ENCODE assay signal across 1 cellular context in the genomic region with DNA sequence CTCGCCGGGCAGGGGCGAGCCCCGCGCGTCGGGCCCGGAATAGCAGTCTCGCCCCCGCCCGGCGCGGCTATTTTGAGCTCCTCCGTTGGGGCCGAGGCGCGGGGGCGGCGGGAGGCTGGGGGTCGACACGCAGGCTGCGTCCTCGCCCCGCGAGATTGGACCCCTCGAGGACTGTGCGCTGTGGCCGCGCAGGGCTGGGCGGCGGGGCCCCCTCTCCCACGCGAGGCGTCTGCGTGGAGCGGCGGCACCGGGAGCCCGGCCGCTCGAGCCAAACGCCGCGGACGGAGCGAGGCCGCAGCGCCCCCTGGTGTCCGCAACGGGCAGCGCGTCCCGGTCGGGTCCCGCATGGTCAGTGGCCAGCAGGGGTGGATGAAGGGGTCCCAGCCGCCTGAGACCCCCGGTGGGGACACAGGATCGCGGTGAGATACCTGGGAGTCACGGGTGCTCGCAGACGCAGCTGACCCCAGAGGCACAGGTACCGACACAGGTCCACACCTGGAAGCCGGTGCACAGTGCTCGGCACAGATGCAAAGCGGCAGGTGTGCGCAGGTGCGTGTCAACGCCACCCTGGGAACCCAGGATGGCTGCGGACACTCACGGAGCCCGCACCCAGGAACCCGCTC.
A peak's percentile ranks its signal among the peaks of the same experiment; 100 is the strongest.
TF ChIP-seq lines count a peak whose summit lies in the region.

No MANE protein-coding gene starts in this region.

TF ChIP-seq in HepG2, 621 proteins besides CTCF, POLR2A, EP300 and RAD21 (continued from another document and continues in another):
- no peak for TF ChIP-seq ZNF142 (CRISPR knock-in tag; IDR thresholded peaks at IDR 0.05)
- TF ChIP-seq SMAD3 (CRISPR knock-in tag; IDR thresholded peaks at IDR 0.05) = no peak
- no peak for TF ChIP-seq CSRNP1 (CRISPR knock-in tag; IDR thresholded peaks at IDR 0.05)
- no peak for TF ChIP-seq PAWR (CRISPR knock-in tag; IDR thresholded peaks at IDR 0.05; ENCODE audit: borderline replicate concordance)
- TF ChIP-seq CEBPG (CRISPR knock-in tag; IDR thresholded peaks at IDR 0.05) = no peak
- TF ChIP-seq ZNF510 (CRISPR knock-in tag; IDR thresholded peaks at IDR 0.05; ENCODE audit: low read depth) = no peak
- no peak for TF ChIP-seq MXD4 (CRISPR knock-in tag; IDR thresholded peaks at IDR 0.05)
- TF ChIP-seq MED13 (CRISPR knock-in tag; IDR thresholded peaks at IDR 0.05) = no peak
- no peak for TF ChIP-seq HHEX (CRISPR knock-in tag; IDR thresholded peaks at IDR 0.05)
- no peak for TF ChIP-seq ATF4 (CRISPR knock-in tag; IDR thresholded peaks at IDR 0.05)
- TF ChIP-seq ZNF160 (CRISPR knock-in tag; IDR thresholded peaks at IDR 0.05) = no peak
- TF ChIP-seq ZSCAN20 (CRISPR knock-in tag; IDR thresholded peaks at IDR 0.05; ENCODE audit: borderline replicate concordance) = no peak
- no peak; the same call in 1 of the 2 replicates for TF ChIP-seq PRDM15 (CRISPR knock-in tag; IDR thresholded peaks at IDR 0.05)
- no peak for TF ChIP-seq PLRG1 (conservative IDR thresholded peaks at IDR 0.05)
- TF ChIP-seq TRIM22 (IDR thresholded peaks at IDR 0.05) = no peak
- TF ChIP-seq, protein P1, sequence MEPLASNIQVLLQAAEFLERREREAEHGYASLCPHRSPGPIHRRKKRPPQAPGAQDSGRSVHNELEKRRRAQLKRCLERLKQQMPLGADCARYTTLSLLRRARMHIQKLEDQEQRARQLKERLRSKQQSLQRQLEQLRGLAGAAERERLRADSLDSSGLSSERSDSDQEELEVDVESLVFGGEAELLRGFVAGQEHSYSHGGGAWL (CRISPR knock-in tag; IDR thresholded peaks at IDR 0.05) = no peak
- TF ChIP-seq NCOR1 (IDR thresholded peaks at IDR 0.05; ENCODE audit: borderline replicate concordance, low read length) = no peak
- peak; percentile 37; the same call in 1 of the 2 replicates for TF ChIP-seq ZNF331 (CRISPR knock-in tag; IDR thresholded peaks at IDR 0.05)
- 0 out of 2 replicates have a peak, but pooled peaks have one; percentile 36 for TF ChIP-seq ZNF333 (CRISPR knock-in tag; IDR thresholded peaks at IDR 0.05; ENCODE audit: borderline replicate concordance)
- TF ChIP-seq PAX8 (CRISPR knock-in tag; IDR thresholded peaks at IDR 0.05; ENCODE audit: borderline replicate concordance) = no peak
- TF ChIP-seq POLR2AphosphoS5 (IDR thresholded peaks at IDR 0.05; ENCODE audit: low read depth, low read length) = no peak
- peak; percentile 26; the same call in 1 of the 2 replicates for TF ChIP-seq KDM2A (CRISPR knock-in tag; IDR thresholded peaks at IDR 0.05; ENCODE audit: borderline replicate concordance, low read depth)
- TF ChIP-seq, protein P2, sequence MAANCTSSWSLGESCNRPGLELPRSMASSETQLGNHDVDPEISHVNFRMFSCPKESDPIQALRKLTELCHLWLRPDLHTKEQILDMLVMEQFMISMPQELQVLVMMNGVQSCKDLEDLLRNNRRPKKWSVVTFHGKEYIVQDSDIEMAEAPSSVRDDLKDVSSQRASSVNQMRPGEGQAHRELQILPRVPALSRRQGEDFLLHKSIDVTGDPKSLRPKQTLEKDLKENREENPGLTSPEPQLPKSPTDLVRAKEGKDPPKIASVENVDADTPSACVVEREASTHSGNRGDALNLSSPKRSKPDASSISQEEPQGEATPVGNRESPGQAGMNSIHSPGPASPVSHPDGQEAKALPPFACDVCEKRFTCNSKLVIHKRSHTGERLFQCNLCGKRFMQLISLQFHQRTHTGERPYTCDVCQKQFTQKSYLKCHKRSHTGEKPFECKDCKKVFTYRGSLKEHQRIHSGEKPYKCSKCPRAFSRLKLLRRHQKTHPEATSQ (CRISPR knock-in tag; IDR thresholded peaks at IDR 0.05; ENCODE audit: borderline replicate concordance) = no peak
- no peak for TF ChIP-seq KAT8 (CRISPR knock-in tag; IDR thresholded peaks at IDR 0.05)
- TF ChIP-seq, protein P3, sequence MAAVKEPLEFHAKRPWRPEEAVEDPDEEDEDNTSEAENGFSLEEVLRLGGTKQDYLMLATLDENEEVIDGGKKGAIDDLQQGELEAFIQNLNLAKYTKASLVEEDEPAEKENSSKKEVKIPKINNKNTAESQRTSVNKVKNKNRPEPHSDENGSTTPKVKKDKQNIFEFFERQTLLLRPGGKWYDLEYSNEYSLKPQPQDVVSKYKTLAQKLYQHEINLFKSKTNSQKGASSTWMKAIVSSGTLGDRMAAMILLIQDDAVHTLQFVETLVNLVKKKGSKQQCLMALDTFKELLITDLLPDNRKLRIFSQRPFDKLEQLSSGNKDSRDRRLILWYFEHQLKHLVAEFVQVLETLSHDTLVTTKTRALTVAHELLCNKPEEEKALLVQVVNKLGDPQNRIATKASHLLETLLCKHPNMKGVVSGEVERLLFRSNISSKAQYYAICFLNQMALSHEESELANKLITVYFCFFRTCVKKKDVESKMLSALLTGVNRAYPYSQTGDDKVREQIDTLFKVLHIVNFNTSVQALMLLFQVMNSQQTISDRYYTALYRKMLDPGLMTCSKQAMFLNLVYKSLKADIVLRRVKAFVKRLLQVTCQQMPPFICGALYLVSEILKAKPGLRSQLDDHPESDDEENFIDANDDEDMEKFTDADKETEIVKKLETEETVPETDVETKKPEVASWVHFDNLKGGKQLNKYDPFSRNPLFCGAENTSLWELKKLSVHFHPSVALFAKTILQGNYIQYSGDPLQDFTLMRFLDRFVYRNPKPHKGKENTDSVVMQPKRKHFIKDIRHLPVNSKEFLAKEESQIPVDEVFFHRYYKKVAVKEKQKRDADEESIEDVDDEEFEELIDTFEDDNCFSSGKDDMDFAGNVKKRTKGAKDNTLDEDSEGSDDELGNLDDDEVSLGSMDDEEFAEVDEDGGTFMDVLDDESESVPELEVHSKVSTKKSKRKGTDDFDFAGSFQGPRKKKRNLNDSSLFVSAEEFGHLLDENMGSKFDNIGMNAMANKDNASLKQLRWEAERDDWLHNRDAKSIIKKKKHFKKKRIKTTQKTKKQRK (IDR thresholded peaks at IDR 0.05; ENCODE audit: low read length) = no peak
- TF ChIP-seq, protein P4, sequence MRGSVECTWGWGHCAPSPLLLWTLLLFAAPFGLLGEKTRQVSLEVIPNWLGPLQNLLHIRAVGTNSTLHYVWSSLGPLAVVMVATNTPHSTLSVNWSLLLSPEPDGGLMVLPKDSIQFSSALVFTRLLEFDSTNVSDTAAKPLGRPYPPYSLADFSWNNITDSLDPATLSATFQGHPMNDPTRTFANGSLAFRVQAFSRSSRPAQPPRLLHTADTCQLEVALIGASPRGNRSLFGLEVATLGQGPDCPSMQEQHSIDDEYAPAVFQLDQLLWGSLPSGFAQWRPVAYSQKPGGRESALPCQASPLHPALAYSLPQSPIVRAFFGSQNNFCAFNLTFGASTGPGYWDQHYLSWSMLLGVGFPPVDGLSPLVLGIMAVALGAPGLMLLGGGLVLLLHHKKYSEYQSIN (CRISPR knock-in tag; IDR thresholded peaks at IDR 0.05; ENCODE audit: borderline replicate concordance) = no peak
- TF ChIP-seq, protein P5, sequence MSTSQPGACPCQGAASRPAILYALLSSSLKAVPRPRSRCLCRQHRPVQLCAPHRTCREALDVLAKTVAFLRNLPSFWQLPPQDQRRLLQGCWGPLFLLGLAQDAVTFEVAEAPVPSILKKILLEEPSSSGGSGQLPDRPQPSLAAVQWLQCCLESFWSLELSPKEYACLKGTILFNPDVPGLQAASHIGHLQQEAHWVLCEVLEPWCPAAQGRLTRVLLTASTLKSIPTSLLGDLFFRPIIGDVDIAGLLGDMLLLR (CRISPR knock-in tag; IDR thresholded peaks at IDR 0.05) = 0 out of 2 replicates have a peak, but pooled peaks have one; percentile 31
